10 cellular contexts compared by ENCODE assay signal in genomic region chr5:140882591-140882899, GRCh38. TPM values are rescaled to one million over a fixed set of nuclear protein-coding genes. Genes with fewer than 3 reads are reported as not detected.
DNase-seq lines count a peak whose midpoint lies in the region; ATAC-seq, FAIRE-seq and TF ChIP-seq lines count a peak whose summit lies in the region.
"Had no signal": no experiment of that assay in that cellular context is flagged by ENCODE, and none has a peak within 500 bp of the region (broad histone marks: within the 10 kb centered on the region; RNA-seq: fewer than 3 reads in every experiment).

No MANE protein-coding gene starts in this region.

- H4K20me1 ChIP-seq in H9 (ENCODE audit: control insufficient read depth, insufficient read depth, insufficient read length) = no peaks in the 10 kb centered on the region

- no peaks in the 10 kb centered on the region for H3K27me3 Mint-ChIP-seq in H9 (ENCODE audit: low read depth)

- no peak for ATAC-seq in sciatic nerve

- peak; percentile 75 for TF ChIP-seq CTCF in H9 (conservative IDR thresholded peaks at IDR 0.05)

- H2BK120ac ChIP-seq in H9 (ENCODE audit: low read depth, low read length, poor library complexity, severe bottlenecking) = no peak overlapping the region

- no peak overlapping the region for H4K8ac ChIP-seq in H9 (replicated peaks; ENCODE audit: insufficient read length, low read depth, low read length)

- no peak overlapping the region for H3K27ac Mint-ChIP-seq in H9

- H3K4me2 ChIP-seq in H9 (ENCODE audit: insufficient read depth, insufficient read length, low read length) = no peak overlapping the region

- no peak overlapping the region for H4K91ac ChIP-seq in H9 (ENCODE audit: insufficient read length, low read depth, low read length)

- no peak overlapping the region for H2AK5ac ChIP-seq in H9 (ENCODE audit: insufficient read length, low read length)

- no peak overlapping the region for H3K23ac ChIP-seq in H9 (ENCODE audit: insufficient read length, low read depth, low read length)

- no peak overlapping the region for H3K4ac ChIP-seq in H9 (ENCODE audit: low read depth, low read length)

- no peaks in the 10 kb centered on the region for H3K79me1 ChIP-seq in H9 (ENCODE audit: insufficient read depth, low read depth, low read length, poor library complexity, severe bottlenecking)

- H3K14ac ChIP-seq in H9 (ENCODE audit: insufficient read depth, low read length) = no peak overlapping the region

- no peak overlapping the region for H2BK5ac ChIP-seq in H9 (ENCODE audit: insufficient read length, low read length)

- DNase-seq in H9 (peak; percentile 59), NT2/D1 (ENCODE audit: low read depth, low spot score) (no peak), frontal cortex (ENCODE audit: low spot score in 2 of 2) (peak; percentile 33 to 56), retina (peak; percentile 9), sciatic nerve (ENCODE audit: low spot score) (no peak), LoVo (ENCODE audit: low spot score) (no peak)
- no peak for DNase-seq in effector CD8-positive, alpha-beta T cell (lab: John Stamatoyannopoulos, UW)
- DNase-seq: NK-92 treated with Interleukin-12 subunit alpha and Interleukin-12 subunit beta, amount 100 ng/mL, for 24 hours; stimulated activated naive CD4-positive, alpha-beta T cell treated with Interleukin-2 at 50 U/mL for 16 hours had no signal

- H3T11ph ChIP-seq in H9 (ENCODE audit: low read length) = no peak overlapping the region

- no peaks in the 10 kb centered on the region for H3K27me3 ChIP-seq in H9 (ENCODE audit: insufficient read depth, low read length)
- no peaks in the 10 kb centered on the region for H3K27me3 ChIP-seq in NT2/D1 (ENCODE audit: insufficient read depth, insufficient read length)

- H2BK12ac ChIP-seq in H9 (ENCODE audit: insufficient read length, low read depth, low read length) = no peak overlapping the region

- H2BK15ac ChIP-seq in H9 (ENCODE audit: low read depth, low read length) = no peak overlapping the region

- H3K4me3 ChIP-seq in NT2/D1 (ENCODE audit: insufficient read length, low read depth) = peak overlapping the region; percentile 40

- H3K4me3 Mint-ChIP-seq in H9 = peak overlapping the region in 1 of 2 experiments; percentile 33; a peak in 2 of 5 replicates

- no peaks in the 10 kb centered on the region; a peak in 1 of 4 replicates for H3K4me1 Mint-ChIP-seq in H9

- H3K4me1 ChIP-seq in H9 (ENCODE audit: insufficient read depth, low read length) (no peaks in the 10 kb centered on the region), NT2/D1 (ENCODE audit: insufficient read depth, insufficient read length) (no peaks in the 10 kb centered on the region)

- no peak for FAIRE-seq in frontal cortex (lab: Jason Lieb, UNC)

- intact Hi-C loops in sciatic nerve (cut with DNase I) = no loop called here

- H3K9me3 ChIP-seq in H9 (ENCODE audit: control insufficient read depth, low read depth, low read length) (no peaks in the 10 kb centered on the region), NT2/D1 (ENCODE audit: insufficient read depth, low read length) (peaks cover 9% of the 10 kb centered on the region; the same call in 1 of the 2 replicates)

- H3K36me3 Mint-ChIP-seq in H9 (ENCODE audit: insufficient read depth in 1 of 3, low read depth in 3 of 3) = peaks cover 4 to 8% (median 4%) of the 10 kb centered on the region in 3 experiments

- H3K36me3 ChIP-seq in NT2/D1 (ENCODE audit: insufficient read depth, insufficient read length, low read length) = peaks cover 5% of the 10 kb centered on the region

- H3K23me2 ChIP-seq in H9 (ENCODE audit: insufficient read length, low read depth, low read length, poor library complexity, severe bottlenecking) = peaks cover 2% of the 10 kb centered on the region

- no peak overlapping the region for H4K5ac ChIP-seq in H9 (ENCODE audit: insufficient read length, low read depth, low read length)

- H3K9me3 Mint-ChIP-seq in H9 = no peaks in the 10 kb centered on the region

- H3K56ac ChIP-seq in H9 (ENCODE audit: insufficient read length, low read depth, low read length) = no peak overlapping the region

- H3K18ac ChIP-seq in H9 (ENCODE audit: insufficient read length, low read depth, low read length) = no peak overlapping the region

- WGBS in H9 (ENCODE audit: extremely low coverage, insufficient read length, low lambda C conversion rate) = no CpG with 5 or more reads among the region's 12 CpGs

- H3K9ac ChIP-seq in H9 (ENCODE audit: extremely low read depth, insufficient read length, low read length) (no peak overlapping the region), NT2/D1 (ENCODE audit: insufficient read length, low read depth) (no peak overlapping the region)

- H2BK20ac ChIP-seq in H9 (ENCODE audit: low read depth, low read length, poor library complexity, severe bottlenecking) = no peak overlapping the region

- peaks cover 2% of the 10 kb centered on the region; the same call in 1 of the 2 replicates for H3K79me2 ChIP-seq in H9 (ENCODE audit: insufficient read depth, low read length)

- H2AFZ ChIP-seq in H9 (ENCODE audit: low read length) = no peak overlapping the region

- H3K27ac ChIP-seq in H9 (ENCODE audit: insufficient read length, low read depth, low read length) = no peak overlapping the region

RNA-seq across cellular contexts. Expression of gene PCDHA13, which starts 0.6 kb away (rescaled TPM):
- total RNA-seq in H9 (2021) (1.0 and 1.1 TPM in 2 replicates), frontal cortex (13.5 TPM), sciatic nerve (0.85 TPM)
- total RNA-seq: activated CD8-positive, alpha-beta memory T cell treated with anti-CD3 and anti-CD28 coated beads for 36 hours had no signal

RNA-seq across cellular contexts. Expression of gene PCDHA12, which starts 7.4 kb away (rescaled TPM):
- total RNA-seq in H9 (2021) = 7.1 and 7.2 TPM in 2 replicates
- 11.0 TPM for total RNA-seq in frontal cortex
- total RNA-seq in sciatic nerve = 5.8 TPM
- total RNA-seq: activated CD8-positive, alpha-beta memory T cell treated with anti-CD3 and anti-CD28 coated beads for 36 hours had no signal

RNA-seq across cellular contexts. Expression of gene PCDHA11, which starts 13.8 kb away (rescaled TPM):
- total RNA-seq in H9 (2021) = 6.3 and 6.6 TPM in 2 replicates
- total RNA-seq in frontal cortex = 29.3 TPM
- 1.4 TPM for total RNA-seq in sciatic nerve
- total RNA-seq: activated CD8-positive, alpha-beta memory T cell treated with anti-CD3 and anti-CD28 coated beads for 36 hours had no signal

RNA-seq across cellular contexts. Expression of gene PCDHA10, which starts 26.8 kb away (rescaled TPM):
- 10.4 and 10.7 TPM in 2 replicates for total RNA-seq in H9 (2021)
- 10.6 TPM for total RNA-seq in frontal cortex
- 2.9 TPM for total RNA-seq in sciatic nerve
- total RNA-seq: activated CD8-positive, alpha-beta memory T cell treated with anti-CD3 and anti-CD28 coated beads for 36 hours had no signal

RNA-seq across cellular contexts. Expression of gene PCDHA9, which starts 34.4 kb away (rescaled TPM):
- total RNA-seq in H9 (2021) = 0.46 and 0.55 TPM in 2 replicates
- 9.8 TPM for total RNA-seq in frontal cortex
- 0.45 TPM for total RNA-seq in sciatic nerve
- total RNA-seq: activated CD8-positive, alpha-beta memory T cell treated with anti-CD3 and anti-CD28 coated beads for 36 hours had no signal

Comparison
In these comparisons a context has a peak if more than half of its experiments do, and no peak if none do; other contexts are left out.
1. DNase-seq: peak in H9 (single experiment), frontal cortex (2 of 2) and retina (single experiment); none in NT2/D1 (single experiment), effector CD8-positive, alpha-beta T cell (single experiment), sciatic nerve (single experiment) and LoVo (single experiment).